Comparison of ENCODE assay signal across 21 cellular contexts in the genomic region with DNA sequence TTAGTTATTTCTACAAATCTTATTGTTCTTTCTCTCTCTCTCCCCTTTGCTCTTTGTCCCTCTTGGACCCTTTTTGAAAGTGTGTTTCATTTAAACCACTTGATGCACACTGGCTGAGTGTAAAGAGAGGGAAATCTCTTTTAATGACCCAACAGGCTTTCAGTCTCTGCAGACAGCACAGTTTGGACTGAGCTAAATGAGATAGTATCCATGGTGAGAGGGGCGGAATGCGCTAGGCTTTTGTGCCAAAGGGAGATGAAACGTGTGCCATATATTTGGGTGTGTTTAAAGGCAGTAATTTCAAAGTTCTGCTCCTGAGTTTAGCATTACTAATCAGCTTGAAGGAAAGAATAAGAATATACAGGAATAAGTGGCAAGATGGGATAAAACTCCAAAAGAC.
DNase-seq lines count a peak whose midpoint lies in the region; ATAC-seq and TF ChIP-seq lines count a peak whose summit lies in the region.
"Had no signal": no experiment of that assay in that cellular context is flagged by ENCODE, and none has a peak within 500 bp of the region (broad histone marks: within the 10 kb centered on the region; RNA-seq: fewer than 3 reads in every experiment).

No MANE protein-coding gene starts in this region.

- no peaks in the 10 kb centered on the region for H3K9me3 Mint-ChIP-seq in stimulated activated naive CD8-positive, alpha-beta T cell treated with anti-CD3 and anti-CD28 coated beads, Interleukin-15, amount 100 ng/mL, for 72 hours
- H3K9me3 Mint-ChIP-seq: activated CD4-positive, alpha-beta memory T cell treated with anti-CD3 and anti-CD28 coated beads for 36 hours; activated naive CD4-positive, alpha-beta T cell treated with anti-CD3 and anti-CD28 coated beads, Interleukin-2, amount 50 U/mL, for 72 hours; stimulated activated naive B cell treated with anti-CD40 and anti-IgM and Interleukin-4, amounts not matched to agents 10 μg/mL and 1 μg/mL and 100 μg/mL, for 72 hours had no signal

- H3F3A ChIP-seq in MM.1S (ENCODE audit: insufficient read depth, low read length), result no peaks in the 10 kb centered on the region

- 39 to 54% methylated on average over 3 of the region's 3 CpGs for WGBS in esophagus, 2 donors
- whole genome bisulfite sequencing in suprapubic skin, result 46% methylated on average over 3 of the region's 3 CpGs

- no peak for TF ChIP-seq POLR2A in suprapubic skin (IDR thresholded peaks at IDR 0.05)

- no peak for ATAC-seq in left lung
- no peak for ATAC-seq in stimulated activated naive CD8-positive, alpha-beta T cell treated with anti-CD3 and anti-CD28 coated beads, Interleukin-15, amount 100 ng/mL, for 72 hours
- ATAC-seq: activated naive CD4-positive, alpha-beta T cell treated with anti-CD3 and anti-CD28 coated beads, Interleukin-2, amount 50 U/mL, for 72 hours; stimulated activated naive B cell treated with anti-CD40 and anti-IgM and Interleukin-4, amounts not matched to agents 10 μg/mL and 1 μg/mL and 100 μg/mL, for 72 hours had no signal

- H3K4me1 ChIP-seq in esophagus (ENCODE audit: control insufficient read depth in 2 of 2, insufficient read depth in 2 of 2, low read length in 1 of 2), result peaks cover 0 to 3% of the 10 kb centered on the region in 2 donors
- peaks cover 0 to 17% of the 10 kb centered on the region in 2 donors for H3K4me1 ChIP-seq in left lung
- H3K4me1 ChIP-seq in suprapubic skin, result peaks cover 35% of the 10 kb centered on the region
- H3K4me1 ChIP-seq in MM.1S (ENCODE audit: low read length), result no peaks in the 10 kb centered on the region
- H3K4me1 ChIP-seq: Peyer's patch, uterus had no signal

- no peak overlapping the region for H3K27ac Mint-ChIP-seq in stimulated activated naive CD8-positive, alpha-beta T cell treated with anti-CD3 and anti-CD28 coated beads, Interleukin-15, amount 100 ng/mL, for 72 hours
- H3K27ac Mint-ChIP-seq: activated CD4-positive, alpha-beta memory T cell treated with anti-CD3 and anti-CD28 coated beads for 36 hours; activated naive CD4-positive, alpha-beta T cell treated with anti-CD3 and anti-CD28 coated beads, Interleukin-2, amount 50 U/mL, for 72 hours; stimulated activated naive B cell treated with anti-CD40 and anti-IgM and Interleukin-4, amounts not matched to agents 10 μg/mL and 1 μg/mL and 100 μg/mL, for 72 hours had no signal

- no peaks in the 10 kb centered on the region for H3K27me3 ChIP-seq in esophagus (ENCODE audit: control insufficient read depth in 1 of 2, insufficient read depth in 2 of 2, low read length in 2 of 2)
- no peaks in the 10 kb centered on the region for H3K27me3 ChIP-seq in left lung
- H3K27me3 ChIP-seq in suprapubic skin, result no peaks in the 10 kb centered on the region
- no peaks in the 10 kb centered on the region for H3K27me3 ChIP-seq in MM.1S (replicated peaks; ENCODE audit: insufficient read depth, low read length)
- H3K27me3 ChIP-seq: dorsolateral prefrontal cortex, Peyer's patch, uterus had no signal

- TF ChIP-seq EP300 in suprapubic skin (IDR thresholded peaks at IDR 0.05), result no peak

- TF ChIP-seq CTCF in RWPE1 (conservative IDR thresholded peaks at IDR 0.05; ENCODE audit: low read depth) (no peak), left lung (IDR thresholded peaks at IDR 0.05) (no peak), suprapubic skin (IDR thresholded peaks at IDR 0.05) (no peak), MM.1S (IDR thresholded peaks at IDR 0.05; ENCODE audit: low read length) (no peak), GM13976 (IDR thresholded peaks at IDR 0.05; ENCODE audit: borderline replicate concordance, control extremely low read depth, extremely low read depth, insufficient read depth, missing control alignments) (no peak)

- CTCF ChIA-PET in RWPE1 (lab: Yijun Ruan, JAX), result no interaction called here

- DNase-seq in RWPE1 (ENCODE audit: low spot score), result no peak
- DNase-seq in left lung, result no peak
- DNase-seq in suprapubic skin (ENCODE audit: low spot score in 2 of 2), result no peak
- DNase-seq in activated CD4-positive, alpha-beta T cell treated with anti-CD3 and anti-CD28 coated beads, Interleukin-2, amount 50 U/mL, for 4 hours, result no peak
- no peak for DNase-seq in MM.1S
- no peak for DNase-seq in stimulated activated naive CD8-positive, alpha-beta T cell treated with anti-CD3 and anti-CD28 coated beads, Interleukin-15, amount 100 ng/mL, for 72 hours
- no peak for DNase-seq in GM13976 (ENCODE audit: low spot score)
- DNase-seq: activated CD4-positive, alpha-beta memory T cell treated with anti-CD3 and anti-CD28 coated beads for 36 hours; activated T-cell treated with anti-CD3 and anti-CD28 coated beads, Interleukin-2, amount 50 U/mL, for 1 hour; dorsolateral prefrontal cortex; HCEC 1CT; hippocampal formation; Kasumi-1; kidney glomerular epithelial cell; NCI-H1417 treated with DMSO at 0.1 percent for 48 hours; Peyer's patch; posterior cingulate gyrus; stimulated activated naive B cell treated with anti-CD40 and anti-IgM and Interleukin-4, amounts not matched to agents 10 μg/mL and 1 μg/mL and 100 μg/mL, for 72 hours; uterus had no signal

- H3K9me2 ChIP-seq in MM.1S (replicated peaks; ENCODE audit: insufficient read depth, low read length), result no peaks in the 10 kb centered on the region

- H3K9me3 ChIP-seq in esophagus (ENCODE audit: control insufficient read depth in 2 of 2, insufficient read depth in 1 of 2, low read depth in 1 of 2, low read length in 1 of 2) (no peaks in the 10 kb centered on the region), left lung (no peaks in the 10 kb centered on the region), suprapubic skin (no peaks in the 10 kb centered on the region), MM.1S (replicated peaks; ENCODE audit: insufficient read depth, low read length) (no peaks in the 10 kb centered on the region)
- H3K9me3 ChIP-seq: Peyer's patch, uterus had no signal

- H3K4me3 Mint-ChIP-seq in stimulated activated naive CD8-positive, alpha-beta T cell treated with anti-CD3 and anti-CD28 coated beads, Interleukin-15, amount 100 ng/mL, for 72 hours, result no peak overlapping the region
- H3K4me3 Mint-ChIP-seq: activated CD4-positive, alpha-beta memory T cell treated with anti-CD3 and anti-CD28 coated beads for 36 hours; stimulated activated naive B cell treated with anti-CD40 and anti-IgM and Interleukin-4, amounts not matched to agents 10 μg/mL and 1 μg/mL and 100 μg/mL, for 72 hours had no signal

- H3K27ac ChIP-seq in RWPE1 (peak overlapping the region; percentile 93), esophagus (ENCODE audit: low read depth in 2 of 2, low read length in 1 of 2) (peak overlapping the region; percentile 81 to 92), left lung (peak overlapping the region; percentile 10 to 50), suprapubic skin (peak overlapping the region; percentile 79), MM.1S (ENCODE audit: low read length) (no peak overlapping the region)
- H3K27ac ChIP-seq: uterus had no signal

- H3K4me3 ChIP-seq in esophagus (ENCODE audit: low read depth in 1 of 2, low read length in 2 of 2), result no peak overlapping the region
- no peak overlapping the region for H3K4me3 ChIP-seq in left lung
- peak overlapping the region; percentile 5 for H3K4me3 ChIP-seq in suprapubic skin
- H3K4me3 ChIP-seq in MM.1S (ENCODE audit: low read length), result no peak overlapping the region
- H3K4me3 ChIP-seq: Peyer's patch, uterus had no signal

- H4K20me1 ChIP-seq in MM.1S (ENCODE audit: insufficient read depth, low read length), result no peaks in the 10 kb centered on the region

- in situ Hi-C loops in GM13976 (cut with MboI; ENCODE audit: low sequenced_read_pairs, unreplicated experiment), result no loop called here

- POLR2A ChIA-PET in RWPE1 (lab: Yijun Ruan, JAX; ENCODE audit: low non-redundant PET), result no interaction called here

- peaks cover 36% of the 10 kb centered on the region for H3K27me3 Mint-ChIP-seq in stimulated activated naive CD8-positive, alpha-beta T cell treated with anti-CD3 and anti-CD28 coated beads, Interleukin-15, amount 100 ng/mL, for 72 hours

- no peak overlapping the region for H3K4me2 ChIP-seq in MM.1S (ENCODE audit: low read depth, low read length)

- H3K9ac ChIP-seq in MM.1S (ENCODE audit: low read length), result no peak overlapping the region

- intact Hi-C loops in left lung (cut with DNase I), result no loop called here

- H3K79me2 ChIP-seq in MM.1S (ENCODE audit: low read length), result no peaks in the 10 kb centered on the region

- H2AFZ ChIP-seq in MM.1S (ENCODE audit: low read length), result no peak overlapping the region

- H3K36me3 ChIP-seq in esophagus (ENCODE audit: control insufficient read depth in 2 of 2, insufficient read depth in 2 of 2, low read length in 1 of 2), result no peaks in the 10 kb centered on the region
- H3K36me3 ChIP-seq in left lung, result no peaks in the 10 kb centered on the region
- H3K36me3 ChIP-seq in suprapubic skin, result no peaks in the 10 kb centered on the region
- H3K36me3 ChIP-seq in MM.1S (replicated peaks; ENCODE audit: insufficient read depth, low read length), result no peaks in the 10 kb centered on the region
- H3K36me3 ChIP-seq: Peyer's patch, uterus had no signal

- no peaks in the 10 kb centered on the region for H3K4me1 Mint-ChIP-seq in stimulated activated naive CD8-positive, alpha-beta T cell treated with anti-CD3 and anti-CD28 coated beads, Interleukin-15, amount 100 ng/mL, for 72 hours
- H3K4me1 Mint-ChIP-seq: stimulated activated naive B cell treated with anti-CD40 and anti-IgM and Interleukin-4, amounts not matched to agents 10 μg/mL and 1 μg/mL and 100 μg/mL, for 72 hours had no signal
